In the genomic region with DNA sequence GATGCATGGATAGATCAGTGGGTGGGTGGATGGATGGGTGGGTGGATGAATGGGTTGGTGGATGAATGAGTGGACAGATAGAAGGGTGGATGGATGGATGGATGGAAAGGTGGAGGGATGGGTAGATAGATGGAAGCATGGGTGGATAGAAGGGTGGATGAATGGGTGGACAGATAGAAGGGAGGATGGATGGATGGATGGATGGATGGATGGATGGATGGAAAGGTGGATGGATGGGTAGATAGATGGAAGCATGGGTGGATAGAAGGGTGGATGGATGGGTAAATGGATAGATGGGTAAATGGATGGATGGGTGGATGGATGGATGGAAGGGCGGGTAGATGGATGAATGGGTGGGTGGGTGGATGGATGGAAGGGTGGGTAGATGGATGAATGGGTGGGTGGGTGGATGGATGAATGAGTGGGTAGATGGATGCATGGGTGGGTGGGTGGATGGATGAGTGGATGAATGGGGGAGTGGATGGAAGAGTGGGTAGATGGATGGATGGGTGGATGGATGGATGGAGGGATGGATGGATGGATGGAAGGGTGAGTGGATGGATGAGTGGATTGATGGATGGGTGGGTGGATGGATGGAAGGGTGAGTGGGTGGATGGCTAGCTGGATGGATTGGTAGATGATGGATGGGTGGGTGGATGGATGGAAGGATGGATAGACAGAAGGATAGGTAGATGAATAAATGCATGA, we compare ENCODE assay signal across 28 cellular contexts.
"Had no signal": no experiment of that assay in that cellular context is flagged by ENCODE, and none has a peak within 500 bp of the region (broad histone marks: within the 10 kb centered on the region; RNA-seq: fewer than 3 reads in every experiment).

No MANE protein-coding gene starts in this region.

- H3K36me3 ChIP-seq: stomach, suprapubic skin, thoracic aorta, tibial artery, tibial nerve, transverse colon, upper lobe of left lung, upper lobe of right lung, uterus, vagina had no signal

- H3K27me3 ChIP-seq: stomach, testis, tibial nerve, transverse colon, upper lobe of left lung, upper lobe of right lung, uterus, vagina had no signal

- H3K36me3 Mint-ChIP-seq: stimulated activated effector memory CD8-positive, alpha-beta T cell treated with anti-CD3 and anti-CD28 coated beads, Interleukin-12 subunit alpha, Interleukin-12 subunit beta, amount 100 ng/mL, for 72 hours; stimulated activated memory B cell treated with anti-CD40 and anti-IgM and Interleukin-4, amounts not matched to agents 10 μg/mL and 1 μg/mL and 100 μg/mL, for 72 hours; stimulated activated naive B cell treated with anti-CD40 and anti-IgM and Interleukin-4, amounts not matched to agents 10 μg/mL and 1 μg/mL and 100 μg/mL, for 72 hours; type B pancreatic cell had no signal

- H3K4me3 ChIP-seq: stomach, suprapubic skin, testis, thoracic aorta, tibial artery, tibial nerve, transverse colon, upper lobe of left lung, upper lobe of right lung, uterus, vagina had no signal

- H3K4me3 Mint-ChIP-seq: stimulated activated effector memory CD8-positive, alpha-beta T cell treated with anti-CD3 and anti-CD28 coated beads, Interleukin-12 subunit alpha, Interleukin-12 subunit beta, amount 100 ng/mL, for 72 hours; stimulated activated memory B cell treated with anti-CD40 and anti-IgM and Interleukin-4, amounts not matched to agents 10 μg/mL and 1 μg/mL and 100 μg/mL, for 72 hours; stimulated activated naive B cell treated with anti-CD40 and anti-IgM and Interleukin-4, amounts not matched to agents 10 μg/mL and 1 μg/mL and 100 μg/mL, for 72 hours; stimulated activated naive CD8-positive, alpha-beta T cell treated with anti-CD3 and anti-CD28 coated beads, Interleukin-15, amount 100 ng/mL, for 72 hours; stimulated activated naive CD8-positive, alpha-beta T cell treated with anti-CD3 and anti-CD28 coated beads, Interleukin-15, Interleukin-2, amounts not matched to agents 100 ng/mL and 50 ng/mL, for 24 hours; type B pancreatic cell had no signal

- H3K27me3 Mint-ChIP-seq: stimulated activated memory B cell treated with anti-CD40 and anti-IgM and Interleukin-4, amounts not matched to agents 10 μg/mL and 1 μg/mL and 100 μg/mL, for 72 hours; stimulated activated naive CD8-positive, alpha-beta T cell treated with anti-CD3 and anti-CD28 coated beads, Interleukin-15, amount 100 ng/mL, for 72 hours; stimulated activated naive CD8-positive, alpha-beta T cell treated with anti-CD3 and anti-CD28 coated beads, Interleukin-15, Interleukin-2, amounts not matched to agents 100 ng/mL and 50 ng/mL, for 24 hours had no signal

- H3K9me3 Mint-ChIP-seq: stimulated activated effector memory CD8-positive, alpha-beta T cell treated with anti-CD3 and anti-CD28 coated beads, Interleukin-12 subunit alpha, Interleukin-12 subunit beta, amount 100 ng/mL, for 72 hours; stimulated activated naive CD8-positive, alpha-beta T cell treated with anti-CD3 and anti-CD28 coated beads, Interleukin-15, amount 100 ng/mL, for 72 hours; stimulated activated naive CD8-positive, alpha-beta T cell treated with anti-CD3 and anti-CD28 coated beads, Interleukin-15, Interleukin-2, amounts not matched to agents 100 ng/mL and 50 ng/mL, for 24 hours; type B pancreatic cell had no signal

- ATAC-seq: stimulated activated effector memory CD8-positive, alpha-beta T cell treated with anti-CD3 and anti-CD28 coated beads, Interleukin-12 subunit alpha, Interleukin-12 subunit beta, amount 100 ng/mL, for 72 hours; stimulated activated memory B cell treated with anti-CD40 and anti-IgM and Interleukin-4, amounts not matched to agents 10 μg/mL and 1 μg/mL and 100 μg/mL, for 72 hours; stimulated activated naive B cell treated with anti-CD40 and anti-IgM and Interleukin-4, amounts not matched to agents 10 μg/mL and 1 μg/mL and 100 μg/mL, for 72 hours; stimulated activated naive CD8-positive, alpha-beta T cell treated with anti-CD3 and anti-CD28 coated beads, Interleukin-15, amount 100 ng/mL, for 72 hours; stimulated activated naive CD8-positive, alpha-beta T cell treated with anti-CD3 and anti-CD28 coated beads, Interleukin-15, Interleukin-2, amounts not matched to agents 100 U/mL and 50 U/mL, for 24 hours; upper lobe of right lung had no signal

- H3K9me3 ChIP-seq: stomach, suprapubic skin, testis, thoracic aorta, tibial artery, tibial nerve, transverse colon, upper lobe of left lung, upper lobe of right lung, uterus, vagina had no signal

- H3K27ac ChIP-seq: stomach, suprapubic skin, testis, thoracic aorta, tibial artery, tibial nerve, transverse colon, upper lobe of left lung, upper lobe of right lung, uterus, vagina had no signal

- DNase-seq: stimulated activated CD4-positive, alpha-beta T cell treated with anti-CD3 and anti-CD28 coated beads, Interleukin-2, amount 100 ng/mL, for 24 hours; stimulated activated CD4-positive, alpha-beta T cell treated with anti-CD3 and anti-CD28 coated beads, Interleukin-2, amount 100 ng/mL, for 48 hours; stimulated activated CD4-positive, alpha-beta T cell treated with anti-CD3 and anti-CD28 coated beads, Interleukin-4, amount 100 ng/mL, for 1 hour; stimulated activated CD4-positive, alpha-beta T cell treated with anti-CD3 and anti-CD28 coated beads, Interleukin-4, amount 100 ng/mL, for 24 hours; stimulated activated CD4-positive, alpha-beta T cell treated with anti-CD3 and anti-CD28 coated beads, Interleukin-4, amount 100 ng/mL, for 4 hours; stimulated activated CD8-positive, alpha-beta memory T cell treated with anti-CD3 and anti-CD28 coated beads, Interleukin-4, amount 100 ng/mL, for 48 hours; stimulated activated naive B cell treated with anti-CD40 and anti-IgM and Interleukin-4, amounts not matched to agents 10 μg/mL and 1 μg/mL and 100 μg/mL, for 72 hours; stimulated activated naive CD4-positive, alpha-beta T cell; stimulated activated naive CD4-positive, alpha-beta T cell treated with Interleukin-2 at 50 U/mL for 16 hours; stimulated activated naive CD8-positive, alpha-beta T cell treated with anti-CD3 and anti-CD28 coated beads, Interleukin-15, amount 100 ng/mL, for 72 hours; stimulated activated naive CD8-positive, alpha-beta T cell treated with anti-CD3 and anti-CD28 coated beads, Interleukin-15, Interleukin-2, amounts not matched to agents 100 U/mL and 50 U/mL, for 24 hours; stomach; substantia nigra; testis; tibial artery; transverse colon; trophoblast cell; upper lobe of left lung; upper lobe of right lung; uterus had no signal

- H3K4me1 Mint-ChIP-seq: stimulated activated naive CD8-positive, alpha-beta T cell treated with anti-CD3 and anti-CD28 coated beads, Interleukin-15, amount 100 ng/mL, for 72 hours had no signal

- H3K4me1 ChIP-seq: testis, upper lobe of left lung, upper lobe of right lung, uterus, vagina had no signal

- H3K27ac Mint-ChIP-seq: stimulated activated effector memory CD8-positive, alpha-beta T cell treated with anti-CD3 and anti-CD28 coated beads, Interleukin-12 subunit alpha, Interleukin-12 subunit beta, amount 100 ng/mL, for 72 hours; stimulated activated naive B cell treated with anti-CD40 and anti-IgM and Interleukin-4, amounts not matched to agents 10 μg/mL and 1 μg/mL and 100 μg/mL, for 72 hours; stimulated activated naive CD8-positive, alpha-beta T cell treated with anti-CD3 and anti-CD28 coated beads, Interleukin-15, Interleukin-2, amounts not matched to agents 100 ng/mL and 50 ng/mL, for 24 hours; type B pancreatic cell had no signal
